10 cellular contexts compared by ENCODE assay signal in genomic region chr5:178940569-178941360, GRCh38. TPM values are rescaled to one million over a fixed set of nuclear protein-coding genes. Genes with fewer than 3 reads are reported as not detected.
DNase-seq lines count a peak whose midpoint lies in the region; ATAC-seq and TF ChIP-seq lines count a peak whose summit lies in the region.
"Had no signal": no experiment of that assay in that cellular context is flagged by ENCODE, and none has a peak within 500 bp of the region (broad histone marks: within the 10 kb centered on the region; RNA-seq: fewer than 3 reads in every experiment).

ZNF454 (plus strand) TSS chr5:178941198; CDS start chr5:178942792, 1,594 bp downstream.

- no peaks in the 10 kb centered on the region for H3K79me2 ChIP-seq in SK-N-SH (ENCODE audit: insufficient read depth)

- CTCF ChIA-PET in SK-N-SH (lab: Yijun Ruan, JAX) = interaction anchor here (0.7 kb wide), 1 partner anchor 29 kb away, joined by 3 read pairs; no protein-coding TSS in a partner anchor
- CTCF ChIA-PET in activated CD4-positive, alpha-beta T cell treated with anti-CD3 and anti-CD28 coated beads, Interleukin-2, amount 10 ng/mL, durations not matched to agents 7 days and 5 days (lab: Charles Lee) = no interaction called here

- no peak for TF ChIP-seq EP300 in SK-N-SH (IDR thresholded peaks at IDR 0.05; ENCODE audit: borderline replicate concordance in 1 of 2, low read depth in 1 of 2, low read length in 1 of 2)
- TF ChIP-seq EP300 in gastroesophageal sphincter (IDR thresholded peaks at IDR 0.05) = no peak

- ATAC-seq in gastroesophageal sphincter (peak; percentile 97), GM19035 (IDR thresholded peaks at IDR 0.05; ENCODE audit: unreplicated experiment) (no peak)
- ATAC-seq: Panc1 had no signal

- H3K27ac ChIP-seq in SK-N-SH (ENCODE audit: low read depth in 2 of 2, low read length in 1 of 2) (peak within 1 kb of the TSS in 1 of 2 experiments; percentile 70; a peak in 1 of 4 replicates), gastroesophageal sphincter (peak within 1 kb of the TSS in 3 of 4 donors; percentile 85 to 95 (median 86))

- no peak for TF ChIP-seq POLR2A in gastroesophageal sphincter (IDR thresholded peaks at IDR 0.05)

- peak; percentile 97 for DNase-seq in Ammon's horn (ENCODE audit: low spot score)
- peak; percentile 97 for DNase-seq in SK-N-SH
- peak; percentile 58 to 98 (median 94) for DNase-seq in nucleus accumbens (lab: John Stamatoyannopoulos, UW)
- DNase-seq in SIG-M5 treated with dmso at 0.1 percent for 504 hours (lab: John Stamatoyannopoulos, UW; ENCODE audit: unreplicated experiment) = no peak
- no peak for DNase-seq in stimulated activated CD4-positive, alpha-beta T cell treated with anti-CD3 and anti-CD28 coated beads, Interleukin-15, amount 100 ng/mL, for 24 hours
- DNase-seq in activated CD4-positive, alpha-beta T cell treated with anti-CD3 and anti-CD28 coated beads, Interleukin-2, amount 10 ng/mL, durations not matched to agents 7 days and 5 days = no peak
- DNase-seq: stimulated activated CD4-positive, alpha-beta T cell treated with anti-CD3 and anti-CD28 coated beads, Interleukin-4, amount 100 ng/mL, for 4 hours had no signal

- H3K9ac ChIP-seq in SK-N-SH = no peak within 1 kb of the TSS

- POLR2A ChIA-PET in SK-N-SH (lab: Yijun Ruan, JAX) = interaction anchor here (0.6 kb wide), 1 partner anchor 44 kb away, joined by 3 read pairs; no protein-coding TSS in a partner anchor
- POLR2A ChIA-PET in activated CD4-positive, alpha-beta T cell treated with anti-CD3 and anti-CD28 coated beads, Interleukin-2, amount 10 ng/mL, durations not matched to agents 7 days and 5 days (lab: Charles Lee) = no interaction called here

- peaks cover 10% of the 10 kb centered on the region for H3K36me3 Mint-ChIP-seq in activated CD4-positive, alpha-beta T cell treated with anti-CD3 and anti-CD28 coated beads, Interleukin-2, amount 10 ng/mL, durations not matched to agents 7 days and 5 days (ENCODE audit: low read depth)

- H4K20me1 ChIP-seq in SK-N-SH (ENCODE audit: insufficient read depth) = no peaks in the 10 kb centered on the region

- H3K4me3 Mint-ChIP-seq in activated CD4-positive, alpha-beta T cell treated with anti-CD3 and anti-CD28 coated beads, Interleukin-2, amount 10 ng/mL, durations not matched to agents 7 days and 5 days = no peak within 1 kb of the TSS

- peaks cover 0 to 5% of the 10 kb centered on the region in 2 experiments; a peak in 1 of 4 replicates for H3K4me1 ChIP-seq in SK-N-SH (ENCODE audit: control insufficient read depth in 1 of 2, insufficient read depth in 2 of 2, low read depth in 1 of 2, low read length in 1 of 2)
- peaks cover 0 to 23% (median 4%) of the 10 kb centered on the region in 3 donors for H3K4me1 ChIP-seq in gastroesophageal sphincter

- H3K4me3 ChIP-seq in SK-N-SH (ENCODE audit: low read depth in 2 of 2, low read length in 1 of 2) = peak within 1 kb of the TSS in 1 of 2 experiments; percentile 50; a peak in 2 of 4 replicates
- peak within 1 kb of the TSS; percentile 35 to 61 for H3K4me3 ChIP-seq in gastroesophageal sphincter

- H2AFZ ChIP-seq in SK-N-SH (ENCODE audit: low read depth) = no peak within 1 kb of the TSS

- H3K9me3 Mint-ChIP-seq in activated CD4-positive, alpha-beta T cell treated with anti-CD3 and anti-CD28 coated beads, Interleukin-2, amount 10 ng/mL, durations not matched to agents 7 days and 5 days = peaks cover 67% of the 10 kb centered on the region

- H3K4me2 ChIP-seq in SK-N-SH = no peak within 1 kb of the TSS

- WGBS in SK-N-SH (ENCODE audit: low lambda C conversion rate) = 10% methylated on average over 41 of the region's 69 CpGs
- 0% methylated on average over 1 of the region's 69 CpGs for WGBS in gastroesophageal sphincter (ENCODE audit: low coverage in 1 of 2), 2 donors

- H3K27ac Mint-ChIP-seq in activated CD4-positive, alpha-beta T cell treated with anti-CD3 and anti-CD28 coated beads, Interleukin-2, amount 10 ng/mL, durations not matched to agents 7 days and 5 days = no peak within 1 kb of the TSS

- no peak for TF ChIP-seq RAD21 in SK-N-SH (IDR thresholded peaks at IDR 0.05; ENCODE audit: low read length)

- H3K36me3 ChIP-seq in SK-N-SH (replicated peaks in 1 of 2; ENCODE audit: control insufficient read depth in 1 of 2, insufficient read depth in 2 of 2, low read length in 1 of 2) = no peaks in the 10 kb centered on the region
- H3K36me3 ChIP-seq in gastroesophageal sphincter = peaks cover 0 to 55% of the 10 kb centered on the region in 2 donors

- H3K9me2 ChIP-seq in SK-N-SH = no peaks in the 10 kb centered on the region

- no peaks in the 10 kb centered on the region for H3F3A ChIP-seq in SK-N-SH (replicated peaks; ENCODE audit: insufficient read depth)

- TF ChIP-seq CTCF in SK-N-SH (IDR thresholded peaks at IDR 0.05) (no peak), gastroesophageal sphincter (IDR thresholded peaks at IDR 0.05) (peak in 1 of 4 experiments; percentile 8)

- H3K9me3 ChIP-seq in SK-N-SH (peaks cover 5% of the 10 kb centered on the region; the same call in 1 of the 2 replicates), gastroesophageal sphincter (peaks cover 0 to 49% (median 2%) of the 10 kb centered on the region in 3 donors)

- H3K27me3 ChIP-seq in SK-N-SH (ENCODE audit: insufficient read depth) = no peaks in the 10 kb centered on the region
- H3K27me3 ChIP-seq in gastroesophageal sphincter = no peaks in the 10 kb centered on the region

- H3K4me1 Mint-ChIP-seq in activated CD4-positive, alpha-beta T cell treated with anti-CD3 and anti-CD28 coated beads, Interleukin-2, amount 10 ng/mL, durations not matched to agents 7 days and 5 days = no peaks in the 10 kb centered on the region

- peaks cover 4% of the 10 kb centered on the region for H3K27me3 Mint-ChIP-seq in activated CD4-positive, alpha-beta T cell treated with anti-CD3 and anti-CD28 coated beads, Interleukin-2, amount 10 ng/mL, durations not matched to agents 7 days and 5 days

TF ChIP-seq in SK-N-SH, 30 proteins besides CTCF, POLR2A, EP300 and RAD21:
- TF ChIP-seq MXI1 (IDR thresholded peaks at IDR 0.05; ENCODE audit: low read depth, low read length) (peak; percentile 53), ELF1 (IDR thresholded peaks at IDR 0.05) (no peak), NRF1 (IDR thresholded peaks at IDR 0.05; ENCODE audit: low read depth, low read length) (peak; percentile 57; the same call in 1 of the 2 replicates)

RNA-seq across cellular contexts. Expression of gene ZNF454, which starts in this region (rescaled TPM):
- 0.05 and 0.15 TPM in 2 replicates for polyA plus RNA-seq in SK-N-SH (2012; rRNA removed)
- 0.06 and 0.08 TPM in 2 replicates for polyA plus RNA-seq in SK-N-SH (2012; cell fraction: cytosol; rRNA removed)
- 0.06 and 0.15 TPM in 2 replicates for polyA plus RNA-seq in SK-N-SH (2012; cell fraction: nucleus; rRNA removed)
- 1 to 10 TPM; 1.3 to 5.1 (median 3.1) TPM for total RNA-seq in gastroesophageal sphincter
- total RNA-seq in activated CD4-positive, alpha-beta T cell treated with anti-CD3 and anti-CD28 coated beads, Interleukin-2, amount 10 ng/mL, durations not matched to agents 7 days and 5 days = not detected

Comparison
In these comparisons a context has a peak if more than half of its experiments do, and no peak if none do; other contexts are left out.
1. Peak in DNase-seq in SK-N-SH; RNA of the gene not detected or under 1 TPM.
2. DNase-seq: peak in Ammon's horn (single experiment) and nucleus accumbens (56 of 56); none in SIG-M5 treated with dmso at 0.1 percent for 504 hours (single experiment), stimulated activated CD4-positive, alpha-beta T cell treated with anti-CD3 and anti-CD28 coated beads, Interleukin-15, amount 100 ng/mL, for 24 hours (single experiment) and activated CD4-positive, alpha-beta T cell treated with anti-CD3 and anti-CD28 coated beads, Interleukin-2, amount 10 ng/mL, durations not matched to agents 7 days and 5 days (single experiment).